In the genomic region with DNA sequence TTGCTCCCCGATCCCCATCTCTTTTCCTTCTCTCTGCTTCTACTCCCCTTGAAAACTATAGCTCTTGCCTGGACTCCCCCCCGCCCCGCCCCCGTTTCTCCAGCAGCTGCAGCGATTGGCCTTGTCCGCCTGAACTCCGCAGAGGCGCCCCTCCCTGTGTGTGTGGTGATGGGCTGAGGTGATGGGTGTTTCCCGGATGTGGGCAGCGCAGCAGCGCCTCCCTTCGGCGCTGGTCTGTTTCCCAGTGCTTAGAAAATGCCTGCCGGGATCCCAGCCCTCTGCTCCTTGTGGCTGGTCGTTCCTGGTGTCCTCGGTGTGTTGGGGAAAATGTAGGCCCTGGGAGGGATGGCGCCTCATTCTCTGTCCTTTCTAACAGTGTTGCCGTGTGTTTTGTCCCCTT, we compare ENCODE assay signal across 10 cellular contexts. TPM values are rescaled to one million over a fixed set of nuclear protein-coding genes. Genes with fewer than 3 reads are reported as not detected.
A peak's percentile ranks its signal among the peaks of the same experiment; 100 is the strongest.
DNase-seq lines count a peak whose midpoint lies in the region; ATAC-seq, FAIRE-seq and TF ChIP-seq lines count a peak whose summit lies in the region.
"Had no signal": no experiment of that assay in that cellular context is flagged by ENCODE, and none has a peak within 500 bp of the region (broad histone marks: within the 10 kb centered on the region; RNA-seq: fewer than 3 reads in every experiment).

No MANE protein-coding gene starts in this region.

- no peaks in the 10 kb centered on the region for H3K36me3 ChIP-seq in cardiac muscle cell
- H3K36me3 ChIP-seq in right atrium auricular region, result no peaks in the 10 kb centered on the region
- H3K36me3 ChIP-seq in hepatocyte (replicated peaks; ENCODE audit: insufficient read depth, low read depth), result no peaks in the 10 kb centered on the region
- H3K36me3 ChIP-seq in upper lobe of right lung, result no peaks in the 10 kb centered on the region

- no peak overlapping the region for H2AFZ ChIP-seq in hepatocyte

- no peaks in the 10 kb centered on the region for H3K79me2 ChIP-seq in hepatocyte

- no peaks in the 10 kb centered on the region for H3K27me3 ChIP-seq in cardiac muscle cell
- H3K27me3 ChIP-seq in right atrium auricular region, result no peaks in the 10 kb centered on the region
- H3K27me3 ChIP-seq in hepatocyte, result peaks cover 7% of the 10 kb centered on the region
- H3K27me3 ChIP-seq in upper lobe of right lung, result no peaks in the 10 kb centered on the region

- H3K4me1 ChIP-seq in cardiac muscle cell (ENCODE audit: low read depth), result no peaks in the 10 kb centered on the region
- H3K4me1 ChIP-seq in right atrium auricular region, result peaks cover 0 to 23% of the 10 kb centered on the region in 2 donors
- no peaks in the 10 kb centered on the region for H3K4me1 ChIP-seq in hepatocyte (ENCODE audit: insufficient read depth)
- H3K4me1 ChIP-seq in upper lobe of right lung, result no peaks in the 10 kb centered on the region

- TF ChIP-seq CTCF in cardiac muscle cell (IDR thresholded peaks at IDR 0.05; ENCODE audit: low read depth, low read length) (no peak), right atrium auricular region (IDR thresholded peaks at IDR 0.05) (peak in 1 of 2 donors; percentile 10), hepatocyte (IDR thresholded peaks at IDR 0.05; ENCODE audit: poor library complexity) (peak; percentile 23), upper lobe of right lung (IDR thresholded peaks at IDR 0.05) (peak; percentile 17)

- intact Hi-C loops in upper lobe of right lung (cut with DNase I), result no loop called here

- H3K27ac ChIP-seq in cardiac muscle cell (no peak overlapping the region), right atrium auricular region (no peak overlapping the region), hepatocyte (no peak overlapping the region), upper lobe of right lung (no peak overlapping the region)

- no peak overlapping the region for H3K4me3 ChIP-seq in cardiac muscle cell
- H3K4me3 ChIP-seq in right atrium auricular region, result no peak overlapping the region
- H3K4me3 ChIP-seq in hepatocyte, result no peak overlapping the region
- no peak overlapping the region for H3K4me3 ChIP-seq in upper lobe of right lung

- peak; percentile 22 to 76 for DNase-seq in cardiac muscle cell (ENCODE audit: low read depth in 1 of 2, low spot score in 1 of 2)
- no peak for DNase-seq in right atrium auricular region (ENCODE audit: low spot score)
- peak; percentile 61 for DNase-seq in NCI-H82 treated with DMSO at 0.1 percent for 48 hours (lab: John Stamatoyannopoulos, UW; ENCODE audit: unreplicated experiment)
- peak; percentile 40 for DNase-seq in hepatocyte (ENCODE audit: low spot score)
- peak; percentile 66 for DNase-seq in upper lobe of right lung
- DNase-seq in GM12892 (ENCODE audit: insufficient read length), result no peak
- no peak for DNase-seq in SIG-M5 treated with dmso at 0.1 percent for 504 hours (lab: John Stamatoyannopoulos, UW; ENCODE audit: unreplicated experiment)
- DNase-seq: naive B cell had no signal

- H3K4me2 ChIP-seq in hepatocyte, result no peak overlapping the region

- no peaks in the 10 kb centered on the region for H3K9me2 ChIP-seq in hepatocyte (replicated peaks; ENCODE audit: insufficient read depth)

- no peaks in the 10 kb centered on the region for H4K20me1 ChIP-seq in hepatocyte (ENCODE audit: insufficient read depth, poor library complexity, severe bottlenecking)

- H3K9me3 ChIP-seq in cardiac muscle cell (ENCODE audit: low read depth) (no peaks in the 10 kb centered on the region), right atrium auricular region (no peaks in the 10 kb centered on the region), hepatocyte (ENCODE audit: low read depth) (no peaks in the 10 kb centered on the region), upper lobe of right lung (no peaks in the 10 kb centered on the region)

- FAIRE-seq in GM12892 (lab: Jason Lieb, UNC), result no peak
- FAIRE-seq: GM18507 had no signal

- 24% methylated on average over 17 of the region's 18 CpGs for WGBS in hepatocyte (ENCODE audit: low lambda C conversion rate, missing lambda C conversion rate)

- no peak for TF ChIP-seq POLR2A in GM12892 (IDR thresholded peaks at IDR 0.05; ENCODE audit: low read depth, low read length)

- peak; percentile 79 for ATAC-seq in upper lobe of right lung
- no peak for ATAC-seq in HG03139 (IDR thresholded peaks at IDR 0.05; ENCODE audit: unreplicated experiment)

RNA-seq across cellular contexts. Expression of a gene that starts 43.3 kb away (rescaled TPM):
- total RNA-seq in cardiac muscle cell, result 2.7 and 8.1 TPM in 2 replicates
- polyA plus RNA-seq in cardiac muscle cell, result 4.2 and 5.5 TPM in 2 replicates
- 1 to 10 TPM; 2.0 to 3.8 TPM for total RNA-seq in right atrium auricular region
- total RNA-seq in hepatocyte, result 1.8 and 2.5 TPM in 2 replicates
- polyA plus RNA-seq in hepatocyte, result 1.0 and 1.3 TPM in 2 replicates
- total RNA-seq in upper lobe of right lung, result 0.67 TPM
- 0.89 TPM for polyA plus RNA-seq in GM12892 (2012; ENCODE audit: missing spikeins)

Comparison
In these comparisons a context has a peak if more than half of its experiments do, and no peak if none do; other contexts are left out.
1. DNase-seq: peak in cardiac muscle cell (2 of 2), NCI-H82 treated with DMSO at 0.1 percent for 48 hours (single experiment), hepatocyte (single experiment) and upper lobe of right lung (single experiment); none in right atrium auricular region (single experiment), GM12892 (single experiment) and SIG-M5 treated with dmso at 0.1 percent for 504 hours (single experiment).